Comparison of ENCODE assay signal across 24 cellular contexts in the genomic region with DNA sequence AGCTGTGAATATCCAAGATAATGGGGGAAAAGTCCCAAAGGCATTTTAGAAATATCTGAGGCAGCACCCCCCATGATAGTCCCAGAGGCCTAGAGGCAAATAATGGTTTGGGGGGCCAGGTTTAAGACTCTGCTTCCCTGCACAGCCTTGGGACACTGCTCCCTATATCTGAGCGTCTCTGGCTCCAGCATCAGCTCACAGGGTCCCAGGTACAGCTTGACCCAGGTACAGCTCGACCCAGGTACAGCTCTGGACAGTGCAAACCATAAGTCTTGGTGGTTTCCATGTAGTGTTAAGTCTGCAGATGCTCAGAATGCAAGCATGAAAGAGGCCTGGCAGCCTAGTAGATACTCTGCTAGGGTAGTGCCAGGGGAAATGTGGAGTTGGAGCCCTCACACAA. TPM values are rescaled to one million over a fixed set of nuclear protein-coding genes. Genes with fewer than 3 reads are reported as not detected.
"Had no signal": no experiment of that assay in that cellular context is flagged by ENCODE, and none has a peak within 500 bp of the region (broad histone marks: within the 10 kb centered on the region; RNA-seq: fewer than 3 reads in every experiment).

No MANE protein-coding gene starts in this region.

- H3K4me2 ChIP-seq: KMS-11 had no signal

- H3K27ac ChIP-seq: HL-60, KMS-11, SJSA1, SK-N-MC had no signal

- H3K4me3 Mint-ChIP-seq: IgD-negative memory B cell had no signal

- ATAC-seq: K562 had no signal

- FAIRE-seq: K562, RCC 7860 had no signal

- H3K9ac ChIP-seq: KMS-11 had no signal

- H3K27me3 ChIP-seq: SJSA1 had no signal

- H3K4me1 Mint-ChIP-seq: IgD-negative memory B cell had no signal

- H3K4me1 ChIP-seq: SJSA1 had no signal

- H3K9me3 ChIP-seq: SJSA1 had no signal

- H3K36me3 ChIP-seq: SJSA1 had no signal

- H3K36me3 Mint-ChIP-seq: IgD-negative memory B cell had no signal

- DNase-seq: Kasumi-1, MM.1S, NCI-H1092 treated with DMSO at 0.1 percent for 48 hours, NCI-H1436, NCI-H187, NCI-H2029, NCI-H2081 treated with DMSO at 0.1 percent for 48 hours, NCI-H2171, NCI-H226, NCI-H446, NCI-H510A, NCI-H524 treated with DMSO at 0.1 percent for 48 hours, NCI-H69, NCI-H774, Right ventricle myocardium superior, RPMI8226, SIG-M5 had no signal

- H3K4me3 ChIP-seq: K562, SJSA1, SK-N-MC had no signal

- H3K27ac Mint-ChIP-seq: IgD-negative memory B cell had no signal

RNA-seq across cellular contexts. Expression of a gene that starts 47.0 kb away (rescaled TPM):
- total RNA-seq: Right ventricle myocardium superior, SJSA1 had no signal
- polyA plus RNA-seq: IgD-negative memory B cell had no signal
